In the genomic region with DNA sequence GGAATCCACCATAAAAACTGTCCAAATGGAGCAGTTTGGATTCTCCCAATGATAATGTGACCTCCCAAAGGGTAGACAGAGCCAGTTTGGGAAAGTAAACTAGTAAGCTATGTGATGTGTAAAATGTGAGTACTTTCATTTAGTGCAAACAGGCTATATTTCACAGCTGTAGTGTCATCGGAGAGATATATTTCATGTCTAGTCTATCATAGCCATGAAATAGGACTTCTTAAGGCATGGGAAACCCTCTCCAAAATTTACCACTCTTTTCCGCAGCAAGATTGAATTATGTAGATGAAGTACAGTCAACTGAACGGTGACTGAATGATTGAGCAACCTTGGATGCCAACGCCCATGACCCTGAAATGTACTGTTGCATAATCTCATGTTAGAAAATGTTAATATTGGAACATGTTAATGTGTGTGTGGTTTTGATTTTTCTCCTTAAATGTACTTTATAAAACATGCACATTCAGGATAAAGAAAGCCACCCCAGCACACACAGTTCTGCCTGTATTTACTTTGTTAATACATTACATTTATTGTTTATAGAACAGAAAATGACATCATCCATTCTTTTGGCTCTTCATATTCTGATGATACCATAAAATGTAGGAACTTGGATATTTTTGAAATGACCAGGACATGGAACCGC, we compare ENCODE assay signal across 1 cellular context.
A peak's percentile ranks its signal among the peaks of the same experiment; 100 is the strongest.
TF ChIP-seq lines count a peak whose summit lies in the region.

No MANE protein-coding gene starts in this region.

TF ChIP-seq in HepG2, 621 proteins besides CTCF, POLR2A, EP300 and RAD21 (continued from another document and continues in another):
- TF ChIP-seq, protein P1, sequence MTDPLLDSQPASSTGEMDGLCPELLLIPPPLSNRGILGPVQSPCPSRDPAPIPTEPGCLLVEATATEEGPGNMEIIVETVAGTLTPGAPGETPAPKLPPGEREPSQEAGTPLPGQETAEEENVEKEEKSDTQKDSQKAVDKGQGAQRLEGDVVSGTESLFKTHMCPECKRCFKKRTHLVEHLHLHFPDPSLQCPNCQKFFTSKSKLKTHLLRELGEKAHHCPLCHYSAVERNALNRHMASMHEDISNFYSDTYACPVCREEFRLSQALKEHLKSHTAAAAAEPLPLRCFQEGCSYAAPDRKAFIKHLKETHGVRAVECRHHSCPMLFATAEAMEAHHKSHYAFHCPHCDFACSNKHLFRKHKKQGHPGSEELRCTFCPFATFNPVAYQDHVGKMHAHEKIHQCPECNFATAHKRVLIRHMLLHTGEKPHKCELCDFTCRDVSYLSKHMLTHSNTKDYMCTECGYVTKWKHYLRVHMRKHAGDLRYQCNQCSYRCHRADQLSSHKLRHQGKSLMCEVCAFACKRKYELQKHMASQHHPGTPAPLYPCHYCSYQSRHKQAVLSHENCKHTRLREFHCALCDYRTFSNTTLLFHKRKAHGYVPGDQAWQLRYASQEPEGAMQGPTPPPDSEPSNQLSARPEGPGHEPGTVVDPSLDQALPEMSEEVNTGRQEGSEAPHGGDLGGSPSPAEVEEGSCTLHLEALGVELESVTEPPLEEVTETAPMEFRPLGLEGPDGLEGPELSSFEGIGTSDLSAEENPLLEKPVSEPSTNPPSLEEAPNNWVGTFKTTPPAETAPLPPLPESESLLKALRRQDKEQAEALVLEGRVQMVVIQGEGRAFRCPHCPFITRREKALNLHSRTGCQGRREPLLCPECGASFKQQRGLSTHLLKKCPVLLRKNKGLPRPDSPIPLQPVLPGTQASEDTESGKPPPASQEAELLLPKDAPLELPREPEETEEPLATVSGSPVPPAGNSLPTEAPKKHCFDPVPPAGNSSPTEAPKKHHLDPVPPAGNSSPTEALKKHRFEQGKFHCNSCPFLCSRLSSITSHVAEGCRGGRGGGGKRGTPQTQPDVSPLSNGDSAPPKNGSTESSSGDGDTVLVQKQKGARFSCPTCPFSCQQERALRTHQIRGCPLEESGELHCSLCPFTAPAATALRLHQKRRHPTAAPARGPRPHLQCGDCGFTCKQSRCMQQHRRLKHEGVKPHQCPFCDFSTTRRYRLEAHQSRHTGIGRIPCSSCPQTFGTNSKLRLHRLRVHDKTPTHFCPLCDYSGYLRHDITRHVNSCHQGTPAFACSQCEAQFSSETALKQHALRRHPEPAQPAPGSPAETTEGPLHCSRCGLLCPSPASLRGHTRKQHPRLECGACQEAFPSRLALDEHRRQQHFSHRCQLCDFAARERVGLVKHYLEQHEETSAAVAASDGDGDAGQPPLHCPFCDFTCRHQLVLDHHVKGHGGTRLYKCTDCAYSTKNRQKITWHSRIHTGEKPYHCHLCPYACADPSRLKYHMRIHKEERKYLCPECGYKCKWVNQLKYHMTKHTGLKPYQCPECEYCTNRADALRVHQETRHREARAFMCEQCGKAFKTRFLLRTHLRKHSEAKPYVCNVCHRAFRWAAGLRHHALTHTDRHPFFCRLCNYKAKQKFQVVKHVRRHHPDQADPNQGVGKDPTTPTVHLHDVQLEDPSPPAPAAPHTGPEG (CRISPR knock-in tag; IDR thresholded peaks at IDR 0.05): no peak
- TF ChIP-seq ZNF7 (CRISPR knock-in tag; IDR thresholded peaks at IDR 0.05) (no peak), TEAD3 (CRISPR knock-in tag; optimal IDR thresholded peaks at IDR 0.05; ENCODE audit: borderline replicate concordance) (peak; percentile 83), SNRNP70 (IDR thresholded peaks at IDR 0.05; ENCODE audit: low read depth, low read length) (no peak), ZNF816 (CRISPR knock-in tag; IDR thresholded peaks at IDR 0.05; ENCODE audit: borderline replicate concordance) (no peak), ZNF451 (CRISPR knock-in tag; IDR thresholded peaks at IDR 0.05) (no peak), HNRNPH1 (optimal IDR thresholded peaks at IDR 0.05; ENCODE audit: low read depth, low read length) (no peak), SP4 (CRISPR knock-in tag; IDR thresholded peaks at IDR 0.05) (no peak), SAP130 (CRISPR knock-in tag; IDR thresholded peaks at IDR 0.05; ENCODE audit: low read depth) (peak; percentile 36; the same call in 1 of the 2 replicates), NR2C2 (CRISPR knock-in tag; IDR thresholded peaks at IDR 0.05; ENCODE audit: borderline replicate concordance) (peak; percentile 48), BHLHE40 (IDR thresholded peaks at IDR 0.05; ENCODE audit: low read length) (no peak), FOXA3 (CRISPR knock-in tag; IDR thresholded peaks at IDR 0.05) (peak; percentile 78), TBP (CRISPR knock-in tag; IDR thresholded peaks at IDR 0.05) (no peak), CEBPB (IDR thresholded peaks at IDR 0.05; ENCODE audit: borderline replicate concordance, low read depth, low read length) (peak; percentile 97), ZNF878 (CRISPR knock-in tag; IDR thresholded peaks at IDR 0.05) (no peak), ZNF672 (CRISPR knock-in tag; IDR thresholded peaks at IDR 0.05) (no peak), DPF2 (CRISPR knock-in tag; IDR thresholded peaks at IDR 0.05; ENCODE audit: borderline replicate concordance, low read depth) (no peak), ZNF720 (CRISPR knock-in tag; IDR thresholded peaks at IDR 0.05) (no peak), ONECUT2 (CRISPR knock-in tag; IDR thresholded peaks at IDR 0.05) (no peak), ZNF850 (CRISPR knock-in tag; conservative IDR thresholded peaks at IDR 0.05) (no peak), ZNF30 (CRISPR knock-in tag; IDR thresholded peaks at IDR 0.05) (no peak), ZFP1 (CRISPR knock-in tag; IDR thresholded peaks at IDR 0.05) (peak; percentile 32; the same call in 1 of the 2 replicates), TAF15 (IDR thresholded peaks at IDR 0.05; ENCODE audit: low read depth, low read length, poor library complexity, severe bottlenecking) (no peak), HNRNPL (IDR thresholded peaks at IDR 0.05; ENCODE audit: low read depth, low read length) (no peak), ATM (IDR thresholded peaks at IDR 0.05; ENCODE audit: borderline replicate concordance) (no peak), MTA1 (CRISPR knock-in tag; IDR thresholded peaks at IDR 0.05; ENCODE audit: borderline replicate concordance) (no peak), SRF (IDR thresholded peaks at IDR 0.05; ENCODE audit: low read depth, low read length) (no peak), ZNF543 (CRISPR knock-in tag; IDR thresholded peaks at IDR 0.05) (no peak), ZNF232 (CRISPR knock-in tag; IDR thresholded peaks at IDR 0.05; ENCODE audit: borderline replicate concordance) (peak; percentile 46; the same call in 1 of the 2 replicates)
- TF ChIP-seq, protein P2, sequence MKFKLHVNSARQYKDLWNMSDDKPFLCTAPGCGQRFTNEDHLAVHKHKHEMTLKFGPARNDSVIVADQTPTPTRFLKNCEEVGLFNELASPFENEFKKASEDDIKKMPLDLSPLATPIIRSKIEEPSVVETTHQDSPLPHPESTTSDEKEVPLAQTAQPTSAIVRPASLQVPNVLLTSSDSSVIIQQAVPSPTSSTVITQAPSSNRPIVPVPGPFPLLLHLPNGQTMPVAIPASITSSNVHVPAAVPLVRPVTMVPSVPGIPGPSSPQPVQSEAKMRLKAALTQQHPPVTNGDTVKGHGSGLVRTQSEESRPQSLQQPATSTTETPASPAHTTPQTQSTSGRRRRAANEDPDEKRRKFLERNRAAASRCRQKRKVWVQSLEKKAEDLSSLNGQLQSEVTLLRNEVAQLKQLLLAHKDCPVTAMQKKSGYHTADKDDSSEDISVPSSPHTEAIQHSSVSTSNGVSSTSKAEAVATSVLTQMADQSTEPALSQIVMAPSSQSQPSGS (CRISPR knock-in tag; IDR thresholded peaks at IDR 0.05): peak; percentile 51; the same call in 1 of the 2 replicates
- TF ChIP-seq, protein P3, sequence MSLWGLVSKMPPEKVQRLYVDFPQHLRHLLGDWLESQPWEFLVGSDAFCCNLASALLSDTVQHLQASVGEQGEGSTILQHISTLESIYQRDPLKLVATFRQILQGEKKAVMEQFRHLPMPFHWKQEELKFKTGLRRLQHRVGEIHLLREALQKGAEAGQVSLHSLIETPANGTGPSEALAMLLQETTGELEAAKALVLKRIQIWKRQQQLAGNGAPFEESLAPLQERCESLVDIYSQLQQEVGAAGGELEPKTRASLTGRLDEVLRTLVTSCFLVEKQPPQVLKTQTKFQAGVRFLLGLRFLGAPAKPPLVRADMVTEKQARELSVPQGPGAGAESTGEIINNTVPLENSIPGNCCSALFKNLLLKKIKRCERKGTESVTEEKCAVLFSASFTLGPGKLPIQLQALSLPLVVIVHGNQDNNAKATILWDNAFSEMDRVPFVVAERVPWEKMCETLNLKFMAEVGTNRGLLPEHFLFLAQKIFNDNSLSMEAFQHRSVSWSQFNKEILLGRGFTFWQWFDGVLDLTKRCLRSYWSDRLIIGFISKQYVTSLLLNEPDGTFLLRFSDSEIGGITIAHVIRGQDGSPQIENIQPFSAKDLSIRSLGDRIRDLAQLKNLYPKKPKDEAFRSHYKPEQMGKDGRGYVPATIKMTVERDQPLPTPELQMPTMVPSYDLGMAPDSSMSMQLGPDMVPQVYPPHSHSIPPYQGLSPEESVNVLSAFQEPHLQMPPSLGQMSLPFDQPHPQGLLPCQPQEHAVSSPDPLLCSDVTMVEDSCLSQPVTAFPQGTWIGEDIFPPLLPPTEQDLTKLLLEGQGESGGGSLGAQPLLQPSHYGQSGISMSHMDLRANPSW (CRISPR knock-in tag; IDR thresholded peaks at IDR 0.05; ENCODE audit: borderline replicate concordance): no peak
- TF ChIP-seq, protein P4, sequence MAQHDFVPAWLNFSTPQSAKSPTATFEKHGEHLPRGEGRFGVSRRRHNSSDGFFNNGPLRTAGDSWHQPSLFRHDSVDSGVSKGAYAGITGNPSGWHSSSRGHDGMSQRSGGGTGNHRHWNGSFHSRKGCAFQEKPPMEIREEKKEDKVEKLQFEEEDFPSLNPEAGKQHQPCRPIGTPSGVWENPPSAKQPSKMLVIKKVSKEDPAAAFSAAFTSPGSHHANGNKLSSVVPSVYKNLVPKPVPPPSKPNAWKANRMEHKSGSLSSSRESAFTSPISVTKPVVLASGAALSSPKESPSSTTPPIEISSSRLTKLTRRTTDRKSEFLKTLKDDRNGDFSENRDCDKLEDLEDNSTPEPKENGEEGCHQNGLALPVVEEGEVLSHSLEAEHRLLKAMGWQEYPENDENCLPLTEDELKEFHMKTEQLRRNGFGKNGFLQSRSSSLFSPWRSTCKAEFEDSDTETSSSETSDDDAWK (CRISPR knock-in tag; IDR thresholded peaks at IDR 0.05): no peak
- TF ChIP-seq, protein P5, sequence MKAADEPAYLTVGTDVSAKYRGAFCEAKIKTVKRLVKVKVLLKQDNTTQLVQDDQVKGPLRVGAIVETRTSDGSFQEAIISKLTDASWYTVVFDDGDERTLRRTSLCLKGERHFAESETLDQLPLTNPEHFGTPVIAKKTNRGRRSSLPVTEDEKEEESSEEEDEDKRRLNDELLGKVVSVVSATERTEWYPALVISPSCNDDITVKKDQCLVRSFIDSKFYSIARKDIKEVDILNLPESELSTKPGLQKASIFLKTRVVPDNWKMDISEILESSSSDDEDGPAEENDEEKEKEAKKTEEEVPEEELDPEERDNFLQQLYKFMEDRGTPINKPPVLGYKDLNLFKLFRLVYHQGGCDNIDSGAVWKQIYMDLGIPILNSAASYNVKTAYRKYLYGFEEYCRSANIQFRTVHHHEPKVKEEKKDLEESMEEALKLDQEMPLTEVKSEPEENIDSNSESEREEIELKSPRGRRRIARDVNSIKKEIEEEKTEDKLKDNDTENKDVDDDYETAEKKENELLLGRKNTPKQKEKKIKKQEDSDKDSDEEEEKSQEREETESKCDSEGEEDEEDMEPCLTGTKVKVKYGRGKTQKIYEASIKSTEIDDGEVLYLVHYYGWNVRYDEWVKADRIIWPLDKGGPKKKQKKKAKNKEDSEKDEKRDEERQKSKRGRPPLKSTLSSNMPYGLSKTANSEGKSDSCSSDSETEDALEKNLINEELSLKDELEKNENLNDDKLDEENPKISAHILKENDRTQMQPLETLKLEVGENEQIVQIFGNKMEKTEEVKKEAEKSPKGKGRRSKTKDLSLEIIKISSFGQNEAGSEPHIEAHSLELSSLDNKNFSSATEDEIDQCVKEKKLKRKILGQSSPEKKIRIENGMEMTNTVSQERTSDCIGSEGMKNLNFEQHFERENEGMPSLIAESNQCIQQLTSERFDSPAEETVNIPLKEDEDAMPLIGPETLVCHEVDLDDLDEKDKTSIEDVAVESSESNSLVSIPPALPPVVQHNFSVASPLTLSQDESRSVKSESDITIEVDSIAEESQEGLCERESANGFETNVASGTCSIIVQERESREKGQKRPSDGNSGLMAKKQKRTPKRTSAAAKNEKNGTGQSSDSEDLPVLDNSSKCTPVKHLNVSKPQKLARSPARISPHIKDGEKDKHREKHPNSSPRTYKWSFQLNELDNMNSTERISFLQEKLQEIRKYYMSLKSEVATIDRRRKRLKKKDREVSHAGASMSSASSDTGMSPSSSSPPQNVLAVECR (CRISPR knock-in tag; IDR thresholded peaks at IDR 0.05; ENCODE audit: borderline replicate concordance): no peak
- TF ChIP-seq, protein P6, sequence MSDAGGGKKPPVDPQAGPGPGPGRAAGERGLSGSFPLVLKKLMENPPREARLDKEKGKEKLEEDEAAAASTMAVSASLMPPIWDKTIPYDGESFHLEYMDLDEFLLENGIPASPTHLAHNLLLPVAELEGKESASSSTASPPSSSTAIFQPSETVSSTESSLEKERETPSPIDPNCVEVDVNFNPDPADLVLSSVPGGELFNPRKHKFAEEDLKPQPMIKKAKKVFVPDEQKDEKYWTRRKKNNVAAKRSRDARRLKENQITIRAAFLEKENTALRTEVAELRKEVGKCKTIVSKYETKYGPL (CRISPR knock-in tag; IDR thresholded peaks at IDR 0.05): peak; percentile 81
- TF ChIP-seq, protein P7, sequence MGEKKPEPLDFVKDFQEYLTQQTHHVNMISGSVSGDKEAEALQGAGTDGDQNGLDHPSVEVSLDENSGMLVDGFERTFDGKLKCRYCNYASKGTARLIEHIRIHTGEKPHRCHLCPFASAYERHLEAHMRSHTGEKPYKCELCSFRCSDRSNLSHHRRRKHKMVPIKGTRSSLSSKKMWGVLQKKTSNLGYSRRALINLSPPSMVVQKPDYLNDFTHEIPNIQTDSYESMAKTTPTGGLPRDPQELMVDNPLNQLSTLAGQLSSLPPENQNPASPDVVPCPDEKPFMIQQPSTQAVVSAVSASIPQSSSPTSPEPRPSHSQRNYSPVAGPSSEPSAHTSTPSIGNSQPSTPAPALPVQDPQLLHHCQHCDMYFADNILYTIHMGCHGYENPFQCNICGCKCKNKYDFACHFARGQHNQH (CRISPR knock-in tag; IDR thresholded peaks at IDR 0.05): peak; percentile 37; the same call in 1 of the 2 replicates
- TF ChIP-seq, protein P8, sequence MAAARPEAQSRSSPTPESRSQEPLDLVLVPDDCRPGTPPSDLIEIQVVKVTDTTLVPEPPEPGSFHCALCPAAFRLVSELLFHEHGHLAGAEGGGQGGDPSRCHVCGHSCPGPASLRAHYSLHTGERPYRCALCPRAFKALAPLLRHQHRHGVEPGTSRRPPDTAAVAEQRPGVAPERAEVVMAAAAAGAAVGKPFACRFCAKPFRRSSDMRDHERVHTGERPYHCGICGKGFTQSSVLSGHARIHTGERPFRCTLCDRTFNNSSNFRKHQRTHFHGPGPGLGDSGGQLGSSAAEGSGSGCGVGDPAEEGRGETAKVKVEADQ (CRISPR knock-in tag; IDR thresholded peaks at IDR 0.05; ENCODE audit: borderline replicate concordance): no peak
- TF ChIP-seq, protein P9, sequence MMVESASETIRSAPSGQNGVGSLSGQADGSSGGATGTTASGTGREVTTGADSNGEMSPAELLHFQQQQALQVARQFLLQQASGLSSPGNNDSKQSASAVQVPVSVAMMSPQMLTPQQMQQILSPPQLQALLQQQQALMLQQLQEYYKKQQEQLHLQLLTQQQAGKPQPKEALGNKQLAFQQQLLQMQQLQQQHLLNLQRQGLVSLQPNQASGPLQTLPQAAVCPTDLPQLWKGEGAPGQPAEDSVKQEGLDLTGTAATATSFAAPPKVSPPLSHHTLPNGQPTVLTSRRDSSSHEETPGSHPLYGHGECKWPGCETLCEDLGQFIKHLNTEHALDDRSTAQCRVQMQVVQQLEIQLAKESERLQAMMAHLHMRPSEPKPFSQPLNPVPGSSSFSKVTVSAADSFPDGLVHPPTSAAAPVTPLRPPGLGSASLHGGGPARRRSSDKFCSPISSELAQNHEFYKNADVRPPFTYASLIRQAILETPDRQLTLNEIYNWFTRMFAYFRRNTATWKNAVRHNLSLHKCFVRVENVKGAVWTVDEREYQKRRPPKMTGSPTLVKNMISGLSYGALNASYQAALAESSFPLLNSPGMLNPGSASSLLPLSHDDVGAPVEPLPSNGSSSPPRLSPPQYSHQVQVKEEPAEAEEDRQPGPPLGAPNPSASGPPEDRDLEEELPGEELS (CRISPR knock-in tag; IDR thresholded peaks at IDR 0.05): peak; percentile 47; the same call in 1 of the 2 replicates
